Comparison of ENCODE assay signal across 3 cellular contexts in the genomic region with DNA sequence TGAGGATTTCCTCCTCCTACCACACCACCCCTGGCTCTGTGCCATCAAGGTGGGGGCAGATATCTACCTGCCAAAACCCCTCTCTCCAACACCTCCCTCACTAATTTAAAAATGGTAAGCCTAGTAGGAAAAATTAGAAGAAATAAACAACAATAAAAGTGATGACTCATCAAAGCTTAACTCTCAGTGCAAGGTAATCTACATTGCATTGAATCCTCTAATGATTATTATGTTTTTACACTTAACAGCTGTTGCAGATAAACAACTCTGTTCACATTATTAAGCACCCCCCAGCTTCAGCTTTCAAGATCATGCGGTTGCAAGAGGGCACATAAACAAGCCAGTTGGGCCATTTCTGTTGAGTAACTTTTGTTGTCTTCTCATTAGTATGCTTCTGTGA.
TF ChIP-seq lines count a peak whose summit lies in the region.

No MANE protein-coding gene starts in this region.

TF ChIP-seq in GM23338, 12 proteins besides CTCF, POLR2A, EP300 and RAD21 (continues in another document):
- TF ChIP-seq EZH2phosphoT487 (IDR thresholded peaks at IDR 0.05; ENCODE audit: unreplicated experiment) (no peak), EZH2 (IDR thresholded peaks at IDR 0.05; ENCODE audit: low read depth, unreplicated experiment) (no peak), JUNB (IDR thresholded peaks at IDR 0.05; ENCODE audit: unreplicated experiment) (no peak), ZNF462 (CRISPR knock-in tag; IDR thresholded peaks at IDR 0.05) (no peak)

TF ChIP-seq in IMR-90, 13 proteins besides CTCF, POLR2A, EP300 and RAD21:
- TF ChIP-seq MAFK (IDR thresholded peaks at IDR 0.05; ENCODE audit: low read depth, low read length) (peak; percentile 93), NFE2L2 (IDR thresholded peaks at IDR 0.05; ENCODE audit: low read depth, low read length) (no peak), CHD1 (IDR thresholded peaks at IDR 0.05; ENCODE audit: low read depth, low read length) (no peak)

TF ChIP-seq in H1, 55 proteins besides CTCF, POLR2A, EP300 and RAD21:
- peak; percentile 78; the same call in 1 of the 2 replicates for TF ChIP-seq MAFK (IDR thresholded peaks at IDR 0.05; ENCODE audit: low read depth, low read length)
- TF ChIP-seq SUZ12 (IDR thresholded peaks at IDR 0.05; ENCODE audit: low read length): no peak
- TF ChIP-seq, protein P1, sequence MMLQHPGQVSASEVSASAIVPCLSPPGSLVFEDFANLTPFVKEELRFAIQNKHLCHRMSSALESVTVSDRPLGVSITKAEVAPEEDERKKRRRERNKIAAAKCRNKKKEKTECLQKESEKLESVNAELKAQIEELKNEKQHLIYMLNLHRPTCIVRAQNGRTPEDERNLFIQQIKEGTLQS (IDR thresholded peaks at IDR 0.05; ENCODE audit: insufficient read depth, low read depth, low read length): no peak
- no peak for TF ChIP-seq TEAD4 (IDR thresholded peaks at IDR 0.05; ENCODE audit: low read depth, low read length)
